In genomic region chr1:62371375-62371774, GRCh38 we compare ENCODE assay signal across 32 cellular contexts. TPM values are rescaled to one million over a fixed set of nuclear protein-coding genes. Genes with fewer than 3 reads are reported as not detected.
"Had no signal": no experiment of that assay in that cellular context is flagged by ENCODE, and none has a peak within 500 bp of the region (broad histone marks: within the 10 kb centered on the region; RNA-seq: fewer than 3 reads in every experiment).

No MANE protein-coding gene starts in this region.

- H3K36me3 ChIP-seq: left ventricle myocardium inferior, neural progenitor cell, neutrophil, ovary, right atrium auricular region, right lobe of liver, transverse colon, vagina had no signal

- DNase-seq: head of caudate nucleus; hippocampal formation; immature natural killer cell; kidney; left colon; left ventricle myocardium inferior; mesendoderm; naive B cell; natural killer cell; nephron progenitor cell; occipital lobe; ovary; right lobe of liver; stimulated activated CD4-positive, alpha-beta T cell treated with anti-CD3 and anti-CD28 coated beads, Interleukin-1b, Interleukin-23, amount 100 ng/mL, for 48 hours; stimulated activated CD4-positive, alpha-beta T cell treated with anti-CD3 and anti-CD28 coated beads, Interleukin-2, amount 100 ng/mL, for 48 hours; stimulated activated CD4-positive, alpha-beta T cell treated with anti-CD3 and anti-CD28 coated beads, Interleukin-4, amount 100 ng/mL, for 4 hours; stimulated activated CD8-positive, alpha-beta memory T cell treated with anti-CD3 and anti-CD28 coated beads, Interleukin-4, amount 100 ng/mL, for 48 hours; stimulated activated naive CD4-positive, alpha-beta T cell treated with Interleukin-2 at 50 U/mL for 16 hours; stimulated activated naive CD8-positive, alpha-beta T cell treated with anti-CD3 and anti-CD28 coated beads, Interleukin-15, amount 100 ng/mL, for 72 hours; substantia nigra; transverse colon had no signal

- ATAC-seq: left colon; natural killer cell; right lobe of liver; stimulated activated memory B cell treated with anti-CD40 and anti-IgM and Interleukin-4, amounts not matched to agents 10 μg/mL and 1 μg/mL and 100 μg/mL, for 72 hours; stimulated activated naive CD8-positive, alpha-beta T cell treated with anti-CD3 and anti-CD28 coated beads, Interleukin-15, amount 100 ng/mL, for 72 hours had no signal

- H3K4me3 Mint-ChIP-seq: immature natural killer cell; mesothelial cell of epicardium; naive B cell; natural killer cell; nephron progenitor cell; neural progenitor cell; stimulated activated memory B cell treated with anti-CD40 and anti-IgM and Interleukin-4, amounts not matched to agents 10 μg/mL and 1 μg/mL and 100 μg/mL, for 72 hours; stimulated activated naive CD8-positive, alpha-beta T cell treated with anti-CD3 and anti-CD28 coated beads, Interleukin-15, amount 100 ng/mL, for 72 hours had no signal

- H3K4me3 ChIP-seq: left ventricle myocardium inferior, neural progenitor cell, ovary, right atrium auricular region, right lobe of liver, smooth muscle cell, transverse colon, vagina had no signal

- H3K9me3 ChIP-seq: neutrophil, ovary, right atrium auricular region, transverse colon, vagina had no signal

- H3K27me3 Mint-ChIP-seq: stimulated activated memory B cell treated with anti-CD40 and anti-IgM and Interleukin-4, amounts not matched to agents 10 μg/mL and 1 μg/mL and 100 μg/mL, for 72 hours had no signal

- H3K4me1 Mint-ChIP-seq: immature natural killer cell; naive B cell; natural killer cell; nephron progenitor cell; neural progenitor cell; stimulated activated memory B cell treated with anti-CD40 and anti-IgM and Interleukin-4, amounts not matched to agents 10 μg/mL and 1 μg/mL and 100 μg/mL, for 72 hours; stimulated activated naive CD8-positive, alpha-beta T cell treated with anti-CD3 and anti-CD28 coated beads, Interleukin-15, amount 100 ng/mL, for 72 hours had no signal

- H3K27me3 ChIP-seq: neural progenitor cell, neutrophil, ovary, right atrium auricular region, right lobe of liver, transverse colon, vagina had no signal

- H3K27ac Mint-ChIP-seq: immature natural killer cell; mesothelial cell of epicardium; natural killer cell; nephron progenitor cell; neural progenitor cell; progenitor cell of endocrine pancreas; stimulated activated memory B cell treated with anti-CD40 and anti-IgM and Interleukin-4, amounts not matched to agents 10 μg/mL and 1 μg/mL and 100 μg/mL, for 72 hours; stimulated activated naive CD8-positive, alpha-beta T cell treated with anti-CD3 and anti-CD28 coated beads, Interleukin-15, amount 100 ng/mL, for 72 hours had no signal

- H3K9me3 Mint-ChIP-seq: immature natural killer cell; natural killer cell; stimulated activated naive CD8-positive, alpha-beta T cell treated with anti-CD3 and anti-CD28 coated beads, Interleukin-15, amount 100 ng/mL, for 72 hours had no signal

- H3K27ac ChIP-seq: left ventricle myocardium inferior, neural progenitor cell, neutrophil, ovary, right atrium auricular region, right lobe of liver, transverse colon, vagina had no signal

- H3K36me3 Mint-ChIP-seq: immature natural killer cell; mesothelial cell of epicardium; naive B cell; natural killer cell; neural progenitor cell; stimulated activated memory B cell treated with anti-CD40 and anti-IgM and Interleukin-4, amounts not matched to agents 10 μg/mL and 1 μg/mL and 100 μg/mL, for 72 hours had no signal

- H3K4me1 ChIP-seq: left ventricle myocardium inferior, right atrium auricular region, right lobe of liver, transverse colon, vagina had no signal

RNA-seq across cellular contexts. Expression of gene KANK4, which starts 52.1 kb away (rescaled TPM):
- total RNA-seq: mononuclear cell, natural killer cell, pulmonary artery endothelial cell, renal cortical epithelial cell had no signal
